In genomic region chr1:7745783-7746182, GRCh38 we compare ENCODE assay signal across 1 cellular context.
TF ChIP-seq lines count a peak whose summit lies in the region.

No MANE protein-coding gene starts in this region.

TF ChIP-seq in WTC11, 78 proteins besides CTCF, POLR2A, EP300 and RAD21:
- TF ChIP-seq ZMAT4 (CRISPR knock-in tag; IDR thresholded peaks at IDR 0.05), result no peak
